Comparison of ENCODE assay signal across 8 cellular contexts in genomic region chr9:137726336-137726735, GRCh38.
DNase-seq lines count a peak whose midpoint lies in the region; ATAC-seq and TF ChIP-seq lines count a peak whose summit lies in the region.
"Not testable (repeated sequence)": the region's sequence is repeated elsewhere in the genome, so short reads cannot be mapped to it uniquely, and the experiment has no call there.

No MANE protein-coding gene starts in this region.

- H3K27me3 Mint-ChIP-seq in CD4-positive, alpha-beta memory T cell; H9 (ENCODE audit: low read depth); activated B cell treated with CpG ODN at 0.5 μM for 24 hours: not testable (repeated sequence)
- peaks cover 35 to 37% (median 35%) of the 10 kb centered on the region in 3 donors for H3K27me3 Mint-ChIP-seq in immature natural killer cell (ENCODE audit: low read depth in 3 of 3)

- H3K79me1 ChIP-seq in H9 (ENCODE audit: insufficient read depth, low read depth, low read length, poor library complexity, severe bottlenecking) = not testable (repeated sequence)

- not testable (repeated sequence) for H4K8ac ChIP-seq in H9 (replicated peaks; ENCODE audit: insufficient read length, low read depth, low read length)

- POLR2A ChIA-PET in CD4-positive, alpha-beta memory T cell (lab: Charles Lee; ENCODE audit: partially characterized antibody); activated B cell treated with CpG ODN at 0.5 μM for 24 hours (lab: Charles Lee): not testable (repeated sequence)

- not testable (repeated sequence) for TF ChIP-seq CTCF in H9 (conservative IDR thresholded peaks at IDR 0.05); activated B cell treated with CpG ODN at 0.5 μM for 24 hours (IDR thresholded peaks at IDR 0.05)

- ATAC-seq in GM18868 (IDR thresholded peaks at IDR 0.05; ENCODE audit: unreplicated experiment) (peak; percentile 53), GM19468 (IDR thresholded peaks at IDR 0.05; ENCODE audit: extremely low read depth, unreplicated experiment) (peak; percentile 26), HG02970 (IDR thresholded peaks at IDR 0.05; ENCODE audit: low FRiP score, unreplicated experiment) (peak; percentile 76), HG03196 (IDR thresholded peaks at IDR 0.05; ENCODE audit: unreplicated experiment) (peak; percentile 69), activated B cell treated with CpG ODN at 0.5 μM for 24 hours (ENCODE audit: low read depth) (peak; percentile 89)

- peak overlapping the region in 4 of 7 donors; percentile 23 to 57 (median 31) for H3K27ac Mint-ChIP-seq in CD4-positive, alpha-beta memory T cell
- H3K27ac Mint-ChIP-seq in H9 = peak overlapping the region in 2 of 3 experiments; percentile 0 to 19; a peak in 1 of 7 replicates
- H3K27ac Mint-ChIP-seq in activated B cell treated with CpG ODN at 0.5 μM for 24 hours = not testable (repeated sequence)
- H3K27ac Mint-ChIP-seq in immature natural killer cell = peak overlapping the region in 5 of 6 donors; percentile 37 to 84 (median 65)

- H4K91ac ChIP-seq in H9 (ENCODE audit: insufficient read length, low read depth, low read length) = not testable (repeated sequence)

- not testable (repeated sequence) for H2AFZ ChIP-seq in H9 (ENCODE audit: low read length)

- WGBS in H9 (ENCODE audit: extremely low coverage, insufficient read length, low lambda C conversion rate) = no CpG with 5 or more reads among the region's 19 CpGs

- DNase-seq in CD4-positive, alpha-beta memory T cell; H9; activated B cell treated with CpG ODN at 0.5 μM for 24 hours; immature natural killer cell: not testable (repeated sequence)

- peaks cover 49 to 69% (median 65%) of the 10 kb centered on the region in 4 donors for H3K4me1 Mint-ChIP-seq in CD4-positive, alpha-beta memory T cell
- H3K4me1 Mint-ChIP-seq in H9 = peaks cover 31 to 33% of the 10 kb centered on the region in 2 experiments
- H3K4me1 Mint-ChIP-seq in activated B cell treated with CpG ODN at 0.5 μM for 24 hours = peaks cover 37% of the 10 kb centered on the region
- peaks cover 72 to 75% of the 10 kb centered on the region in 2 donors for H3K4me1 Mint-ChIP-seq in immature natural killer cell

- H3K18ac ChIP-seq in H9 (ENCODE audit: insufficient read length, low read depth, low read length) = not testable (repeated sequence)

- not testable (repeated sequence) for H2BK20ac ChIP-seq in H9 (ENCODE audit: low read depth, low read length, poor library complexity, severe bottlenecking)

- not testable (repeated sequence) for H4K20me1 ChIP-seq in H9 (ENCODE audit: control insufficient read depth, insufficient read depth, insufficient read length)

- H3K4me3 ChIP-seq in CD4-positive, alpha-beta memory T cell (ENCODE audit: low read length in 2 of 2) = not testable (repeated sequence)

- H3K14ac ChIP-seq in H9 (ENCODE audit: insufficient read depth, low read length) = not testable (repeated sequence)

- peaks cover 42% of the 10 kb centered on the region for H3K4me1 ChIP-seq in CD4-positive, alpha-beta memory T cell (ENCODE audit: insufficient read depth, low read length)
- H3K4me1 ChIP-seq in H9 (ENCODE audit: insufficient read depth, low read length) = not testable (repeated sequence)

- H3K23me2 ChIP-seq in H9 (ENCODE audit: insufficient read length, low read depth, low read length, poor library complexity, severe bottlenecking) = not testable (repeated sequence)

- peaks cover 19% of the 10 kb centered on the region for H3K36me3 ChIP-seq in CD4-positive, alpha-beta memory T cell (ENCODE audit: insufficient read depth, low read length)

- not testable (repeated sequence) for H3K9me3 ChIP-seq in CD4-positive, alpha-beta memory T cell (ENCODE audit: control insufficient read depth in 1 of 2, low read length in 2 of 2); H9 (ENCODE audit: control insufficient read depth, low read depth, low read length)

- not testable (repeated sequence) for H2BK15ac ChIP-seq in H9 (ENCODE audit: low read depth, low read length)

- not testable (repeated sequence) for H3K56ac ChIP-seq in H9 (ENCODE audit: insufficient read length, low read depth, low read length)

- peaks cover 0 to 17% (median 6%) of the 10 kb centered on the region in 8 donors for H3K9me3 Mint-ChIP-seq in CD4-positive, alpha-beta memory T cell
- H3K9me3 Mint-ChIP-seq in H9, activated B cell treated with CpG ODN at 0.5 μM for 24 hours: not testable (repeated sequence)
- H3K9me3 Mint-ChIP-seq in immature natural killer cell = peaks cover 19 to 26% (median 20%) of the 10 kb centered on the region in 6 donors

- H2AK5ac ChIP-seq in H9 (ENCODE audit: insufficient read length, low read length) = not testable (repeated sequence)

- not testable (repeated sequence) for H3K27ac ChIP-seq in CD4-positive, alpha-beta memory T cell (ENCODE audit: low read depth, low read length); H9 (ENCODE audit: insufficient read length, low read depth, low read length)

- not testable (repeated sequence) for H2BK12ac ChIP-seq in H9 (ENCODE audit: insufficient read length, low read depth, low read length)

- peaks cover 20% of the 10 kb centered on the region; the same call in 1 of the 2 replicates for H3K79me2 ChIP-seq in H9 (ENCODE audit: insufficient read depth, low read length)

- CTCF ChIA-PET in CD4-positive, alpha-beta memory T cell (lab: Charles Lee; ENCODE audit: partially characterized antibody); activated B cell treated with CpG ODN at 0.5 μM for 24 hours (lab: Charles Lee): not testable (repeated sequence)

- H4K5ac ChIP-seq in H9 (ENCODE audit: insufficient read length, low read depth, low read length) = not testable (repeated sequence)

- H3K36me3 Mint-ChIP-seq in CD4-positive, alpha-beta memory T cell = peaks cover 55 to 75% of the 10 kb centered on the region in 2 donors
- peaks cover 45 to 66% (median 60%) of the 10 kb centered on the region in 3 experiments for H3K36me3 Mint-ChIP-seq in H9 (ENCODE audit: insufficient read depth in 1 of 3, low read depth in 3 of 3)
- peaks cover 67% of the 10 kb centered on the region for H3K36me3 Mint-ChIP-seq in activated B cell treated with CpG ODN at 0.5 μM for 24 hours (ENCODE audit: low read depth)
- peaks cover 52 to 70% (median 54%) of the 10 kb centered on the region in 3 donors for H3K36me3 Mint-ChIP-seq in immature natural killer cell

- H3T11ph ChIP-seq in H9 (ENCODE audit: low read length) = not testable (repeated sequence)

- not testable (repeated sequence) for H3K23ac ChIP-seq in H9 (ENCODE audit: insufficient read length, low read depth, low read length)

- H3K4ac ChIP-seq in H9 (ENCODE audit: low read depth, low read length) = not testable (repeated sequence)

- not testable (repeated sequence) for H2BK120ac ChIP-seq in H9 (ENCODE audit: low read depth, low read length, poor library complexity, severe bottlenecking)

- H3K9ac ChIP-seq in H9 (ENCODE audit: extremely low read depth, insufficient read length, low read length) = not testable (repeated sequence)

- intact Hi-C loops in CD4-positive, alpha-beta memory T cell (cut with micrococcal nuclease); activated B cell treated with CpG ODN at 0.5 μM for 24 hours (cut with micrococcal nuclease): not testable (repeated sequence)

- H3K4me2 ChIP-seq in H9 (ENCODE audit: insufficient read depth, insufficient read length, low read length) = not testable (repeated sequence)

- not testable (repeated sequence) for H2BK5ac ChIP-seq in H9 (ENCODE audit: insufficient read length, low read length)

- H3K27me3 ChIP-seq in CD4-positive, alpha-beta memory T cell (ENCODE audit: insufficient read depth, low read length); H9 (ENCODE audit: insufficient read depth, low read length): not testable (repeated sequence)

- H3K4me3 Mint-ChIP-seq in CD4-positive, alpha-beta memory T cell = peak overlapping the region in 2 of 8 donors; percentile 5 to 61
- not testable (repeated sequence) for H3K4me3 Mint-ChIP-seq in H9, activated B cell treated with CpG ODN at 0.5 μM for 24 hours
- H3K4me3 Mint-ChIP-seq in immature natural killer cell = peak overlapping the region in 2 of 5 donors; percentile 24 to 34

Comparison
In these comparisons a context has a peak if more than half of its experiments do, and no peak if none do; other contexts are left out.
1. ATAC-seq: peak in every context shown above with its lines; median percentile 89 in activated B cell treated with CpG ODN at 0.5 μM for 24 hours; 76 in HG02970; 69 in HG03196; 53 in GM18868; 26 in GM19468.